ENCODE assay signal across 8 cellular contexts in the genomic region with DNA sequence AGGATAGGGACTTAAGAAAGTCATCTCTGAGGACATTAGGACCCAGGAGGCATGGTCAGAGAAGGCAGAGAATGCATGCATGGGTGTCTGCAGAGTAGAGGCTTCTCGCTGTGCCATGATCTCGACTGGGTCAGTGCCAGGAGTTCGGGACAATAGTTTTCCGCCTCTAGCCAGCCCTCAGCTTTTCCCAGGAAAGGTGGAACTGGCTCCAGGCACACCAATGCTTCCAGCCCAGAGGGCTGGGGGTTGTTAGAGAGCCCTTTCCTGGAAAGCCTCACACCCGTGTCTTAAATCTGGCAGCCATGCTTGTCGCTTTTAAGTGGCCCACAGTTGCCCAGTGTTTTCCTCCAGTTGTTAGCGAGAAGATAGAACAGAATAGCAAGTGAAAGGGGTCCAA.
DNase-seq lines count a peak whose midpoint lies in the region; ATAC-seq, FAIRE-seq and TF ChIP-seq lines count a peak whose summit lies in the region.

No MANE protein-coding gene starts in this region.

- no peaks in the 10 kb centered on the region for H3K9me1 ChIP-seq in keratinocyte (ENCODE audit: control insufficient read depth, extremely low read depth, insufficient read depth, low read length)

- ATAC-seq in GM21423 (IDR thresholded peaks at IDR 0.05; ENCODE audit: unreplicated experiment): peak; percentile 24

- H3K79me2 ChIP-seq in DOHH2 (ENCODE audit: control insufficient read depth, low read length): no peaks in the 10 kb centered on the region
- H3K79me2 ChIP-seq in keratinocyte (ENCODE audit: control insufficient read depth, insufficient read depth, low read length): no peaks in the 10 kb centered on the region

- H3K4me2 ChIP-seq in DOHH2 (ENCODE audit: low read length) (peak overlapping the region; percentile 65), keratinocyte (ENCODE audit: control insufficient read depth, extremely low read depth, insufficient read depth, low read depth, low read length) (peak overlapping the region; percentile 14)

- H3K4me3 ChIP-seq in DOHH2 (ENCODE audit: low read length) (peak overlapping the region; percentile 70), HL-60 (replicated peaks; ENCODE audit: insufficient read depth, low read length) (peak overlapping the region; percentile 63), keratinocyte (ENCODE audit: control insufficient read depth in 2 of 3, extremely low read depth in 1 of 3, insufficient read depth in 2 of 3, low read depth in 1 of 3, low read length in 3 of 3) (no peak overlapping the region), urinary bladder (ENCODE audit: low read depth, low read length) (peak overlapping the region; percentile 46)

- 72% methylated on average over 7 of the region's 7 CpGs for WGBS in urinary bladder

- no peak overlapping the region for H3K27ac ChIP-seq in DOHH2 (ENCODE audit: low read depth, low read length)
- peak overlapping the region; percentile 87 for H3K27ac ChIP-seq in HL-60 (replicated peaks)
- no peak overlapping the region for H3K27ac ChIP-seq in keratinocyte (ENCODE audit: control insufficient read depth, insufficient read depth, low read length)
- H3K27ac ChIP-seq in urinary bladder (ENCODE audit: low read depth): peak overlapping the region; percentile 40

- H3K4me1 ChIP-seq in DOHH2 (ENCODE audit: control insufficient read depth, low read length) (peaks cover 8% of the 10 kb centered on the region), keratinocyte (ENCODE audit: control insufficient read depth, extremely low read depth, insufficient read depth, low read length) (no peaks in the 10 kb centered on the region), urinary bladder (ENCODE audit: insufficient read depth) (no peaks in the 10 kb centered on the region)

- H2AFZ ChIP-seq in keratinocyte (ENCODE audit: control insufficient read depth, low read length): peak overlapping the region; percentile 18

- H3F3A ChIP-seq in DOHH2 (ENCODE audit: control insufficient read depth, insufficient read depth): no peaks in the 10 kb centered on the region

- no peak overlapping the region for H3K9ac ChIP-seq in keratinocyte (ENCODE audit: control insufficient read depth, extremely low read depth, insufficient read depth, low read length)

- no peaks in the 10 kb centered on the region for H4K20me1 ChIP-seq in DOHH2 (ENCODE audit: control insufficient read depth, insufficient read depth, low read depth, low read length)
- H4K20me1 ChIP-seq in keratinocyte (ENCODE audit: control insufficient read depth, extremely low read depth, insufficient read depth, low read length): no peaks in the 10 kb centered on the region

- dilution Hi-C loops in keratinocyte (cut with MboI; ENCODE audit: extremely low pct_ligation_motif_present, low sequenced_read_pairs): no loop called here

- H3K27me3 ChIP-seq in DOHH2 (ENCODE audit: control insufficient read depth, low read length) (no peaks in the 10 kb centered on the region), HL-60 (ENCODE audit: insufficient read depth, poor library complexity, severe bottlenecking) (no peaks in the 10 kb centered on the region), keratinocyte (ENCODE audit: control insufficient read depth, extremely low read depth, insufficient read depth, low read length) (no peaks in the 10 kb centered on the region)

- H3K9me2 ChIP-seq in DOHH2 (replicated peaks; ENCODE audit: control insufficient read depth, low read length): no peaks in the 10 kb centered on the region

- H3K36me3 ChIP-seq in DOHH2 (ENCODE audit: control insufficient read depth, low read length) (no peaks in the 10 kb centered on the region), keratinocyte (ENCODE audit: control insufficient read depth in 2 of 2, extremely low read depth in 1 of 2, insufficient read depth in 2 of 2, low read length in 2 of 2) (no peaks in the 10 kb centered on the region), urinary bladder (ENCODE audit: insufficient read depth) (no peaks in the 10 kb centered on the region)

- DNase-seq in HL-60 (ENCODE audit: low read depth in 1 of 2, low spot score in 1 of 2) (peak in 1 of 2 experiments; percentile 21), SW480 (ENCODE audit: low spot score) (peak; percentile 27), keratinocyte (ENCODE audit: low read depth, low spot score) (no peak), NAMALWA (ENCODE audit: low spot score) (no peak), cerebellum (ENCODE audit: low spot score) (no peak)

- FAIRE-seq in keratinocyte (lab: Jason Lieb, UNC): no peak

- TF ChIP-seq CTCF in DOHH2 (IDR thresholded peaks at IDR 0.05; ENCODE audit: low read depth, low read length, poor library complexity, severe bottlenecking): no peak
- no peak for TF ChIP-seq CTCF in HL-60 (IDR thresholded peaks at IDR 0.05; ENCODE audit: insufficient read depth, low read length)
- no peak for TF ChIP-seq CTCF in keratinocyte (optimal IDR thresholded peaks at IDR 0.05 in 1 of 3, IDR thresholded peaks at IDR 0.05 in 1 of 3, conservative IDR thresholded peaks at IDR 0.05 in 1 of 3; ENCODE audit: extremely low read depth in 1 of 3, insufficient read depth in 2 of 3, low read length in 3 of 3)

- H3K9me3 ChIP-seq in DOHH2 (ENCODE audit: control insufficient read depth, insufficient read depth, low read length): no peaks in the 10 kb centered on the region; the same call in 1 of the 2 replicates
- H3K9me3 ChIP-seq in keratinocyte (ENCODE audit: control insufficient read depth, low read depth, low read length): no peaks in the 10 kb centered on the region

Comparison
In these comparisons a context has a peak if more than half of its experiments do, and no peak if none do; other contexts are left out.
1. H3K27ac ChIP-seq: peak in HL-60 (single experiment) and urinary bladder (single experiment); none in DOHH2 (single experiment) and keratinocyte (single experiment).
2. H3K4me3 ChIP-seq: peak in DOHH2 (single experiment), HL-60 (single experiment) and urinary bladder (single experiment); none in keratinocyte (0 of 3).